Comparison of ENCODE assay signal across 25 cellular contexts in genomic region chr10:20933705-20934104, GRCh38.
"Had no signal": no experiment of that assay in that cellular context is flagged by ENCODE, and none has a peak within 500 bp of the region (broad histone marks: within the 10 kb centered on the region; RNA-seq: fewer than 3 reads in every experiment).

No MANE protein-coding gene starts in this region.

- DNase-seq: colonic mucosa; cortex of kidney; dermis blood vessel endothelial cell; dorsolateral prefrontal cortex; effector CD4-positive, alpha-beta T cell; effector CD8-positive, alpha-beta T cell; effector memory CD4-positive, alpha-beta T cell; effector memory CD8-positive, alpha-beta T cell; endodermal cell; erythroblast; esophagus squamous epithelium; foreskin fibroblast; foreskin keratinocyte; foreskin melanocyte; gastrocnemius medialis; glutamatergic neuron; head of caudate nucleus; heart left ventricle; heart right ventricle had no signal

- H3K4me1 ChIP-seq: colonic mucosa, esophagus muscularis mucosa, esophagus squamous epithelium, foreskin keratinocyte, gastrocnemius medialis, gastroesophageal sphincter, heart left ventricle had no signal

- H3K9me3 ChIP-seq: colonic mucosa, esophagus muscularis mucosa, esophagus squamous epithelium, gastrocnemius medialis, heart left ventricle had no signal

- H3K36me3 ChIP-seq: colonic mucosa, esophagus muscularis mucosa, esophagus squamous epithelium, gastrocnemius medialis, gastroesophageal sphincter, heart left ventricle, heart right ventricle had no signal

- H3K79me2 ChIP-seq: hepatocyte had no signal

- H3K27me3 ChIP-seq: colonic mucosa, dorsolateral prefrontal cortex, esophagus muscularis mucosa, esophagus squamous epithelium, foreskin keratinocyte, gastrocnemius medialis, gastroesophageal sphincter, heart left ventricle, heart right ventricle, hepatocyte had no signal

- H3K27ac ChIP-seq: colonic mucosa, coronary artery, dorsolateral prefrontal cortex, epithelial cell of prostate, esophagus muscularis mucosa, esophagus squamous epithelium, foreskin keratinocyte, gastrocnemius medialis, gastroesophageal sphincter, heart left ventricle, heart right ventricle, hepatocyte had no signal

- H2AFZ ChIP-seq: hepatocyte had no signal

- ATAC-seq: effector memory CD8-positive, alpha-beta T cell; esophagus mucosa; foreskin keratinocyte; gastrocnemius medialis; gastroesophageal sphincter; heart left ventricle; heart right ventricle had no signal

- H3K4me2 ChIP-seq: hepatocyte had no signal

- H3K4me3 ChIP-seq: colonic mucosa, coronary artery, dorsolateral prefrontal cortex, esophagus muscularis mucosa, esophagus squamous epithelium, gastrocnemius medialis, gastroesophageal sphincter, heart left ventricle, heart right ventricle, hepatocyte had no signal
